26 cellular contexts compared by ENCODE assay signal in the genomic region with DNA sequence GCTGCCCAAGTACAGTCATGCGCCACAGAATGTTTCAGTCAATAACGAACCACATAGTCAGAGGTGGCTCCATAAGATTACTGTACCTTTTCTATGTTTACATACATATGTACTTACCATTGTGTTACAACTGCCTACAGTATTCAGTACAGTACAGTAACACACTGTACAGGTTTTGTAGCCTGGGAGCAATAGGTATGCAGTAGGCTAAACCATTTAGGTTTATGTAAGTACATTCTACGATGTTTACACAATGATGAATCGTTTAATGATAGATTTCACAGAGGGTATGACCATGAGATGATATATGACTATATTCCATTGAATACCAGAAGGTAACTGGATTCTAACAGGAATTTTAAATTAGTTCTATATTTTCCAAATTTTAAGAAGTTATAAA. TPM values are rescaled to one million over a fixed set of nuclear protein-coding genes. Genes with fewer than 3 reads are reported as not detected.
DNase-seq lines count a peak whose midpoint lies in the region; ATAC-seq, FAIRE-seq and TF ChIP-seq lines count a peak whose summit lies in the region.
"Had no signal": no experiment of that assay in that cellular context is flagged by ENCODE, and none has a peak within 500 bp of the region (broad histone marks: within the 10 kb centered on the region; RNA-seq: fewer than 3 reads in every experiment).

No MANE protein-coding gene starts in this region.

- no peak overlapping the region for H3K4ac ChIP-seq in mesendoderm (ENCODE audit: low read depth, low read length)

- peaks cover 7% of the 10 kb centered on the region for H3K36me3 ChIP-seq in mesendoderm (ENCODE audit: control insufficient read depth, insufficient read depth, low read length)
- H3K36me3 ChIP-seq in breast epithelium, result no peaks in the 10 kb centered on the region

- no CpG with 5 or more reads among the region's 4 CpGs for WGBS in mesendoderm (ENCODE audit: extremely low coverage, insufficient coverage, low lambda C conversion rate)

- no peak overlapping the region for H3K23ac ChIP-seq in mesendoderm (ENCODE audit: low read length)

- H4K8ac ChIP-seq in mesendoderm (ENCODE audit: low read depth, low read length), result no peak overlapping the region

- no peak overlapping the region for H2BK5ac ChIP-seq in mesendoderm (ENCODE audit: low read length)

- H2BK120ac ChIP-seq in mesendoderm (ENCODE audit: low read depth, low read length), result no peak overlapping the region

- H2AK5ac ChIP-seq in mesendoderm (ENCODE audit: low read length), result no peak overlapping the region

- H3K79me1 ChIP-seq in mesendoderm (ENCODE audit: low read length), result peaks cover 5% of the 10 kb centered on the region

- no peak overlapping the region for H3K56ac ChIP-seq in mesendoderm (ENCODE audit: low read length)

- no peak overlapping the region for H4K5ac ChIP-seq in mesendoderm (ENCODE audit: low read length)

- DNase-seq in DMS53 treated with DMSO at 0.1 percent for 48 hours (lab: John Stamatoyannopoulos, UW; ENCODE audit: unreplicated experiment) (peak; percentile 52), LNCaP clone FGC (ENCODE audit: low read depth) (peak; percentile 54), left colon (no peak), mesendoderm (no peak), cerebellum (ENCODE audit: low spot score) (no peak), breast epithelium (ENCODE audit: low spot score in 2 of 2) (no peak)
- DNase-seq: AML-193; CD4-positive, alpha-beta T cell; DMS79; EL; GDM1; HCEC 1CT; NCI-H1092 treated with DMSO at 0.1 percent for 48 hours; NCI-H1436; NCI-H187 treated with DMSO at 0.1 percent for 48 hours; NCI-H2107; NCI-H446 treated with DMSO at 0.1 percent for 48 hours; NCI-H526; RPMI8226; SHP77 treated with DMSO at 0.1 percent for 48 hours had no signal

- H3K9ac ChIP-seq in mesendoderm (ENCODE audit: low read length), result no peak overlapping the region
- H3K9ac ChIP-seq: BLaER1 treated with 17β-estradiol and CSF1 and Interleukin-3, amounts not matched to agents 10 nM and 100 nM had no signal

- no peaks in the 10 kb centered on the region for H3K9me3 ChIP-seq in breast epithelium
- H3K9me3 ChIP-seq: A549; BLaER1 treated with 17β-estradiol and CSF1 and Interleukin-3, amounts not matched to agents 10 nM and 100 nM had no signal

- peaks cover 4% of the 10 kb centered on the region for H3K79me2 ChIP-seq in mesendoderm (ENCODE audit: control insufficient read depth, insufficient read depth, low read length)

- no peak for TF ChIP-seq CTCF in LNCaP clone FGC (IDR thresholded peaks at IDR 0.05; ENCODE audit: control insufficient read depth, extremely low read depth, insufficient read depth)
- TF ChIP-seq CTCF in breast epithelium (IDR thresholded peaks at IDR 0.05), result no peak

- no peak overlapping the region for H2BK15ac ChIP-seq in mesendoderm (replicated peaks; ENCODE audit: low read depth)

- no peak overlapping the region for H3K4me2 ChIP-seq in mesendoderm (ENCODE audit: low read length)
- H3K4me2 ChIP-seq: A549; BLaER1 treated with 17β-estradiol and CSF1 and Interleukin-3, amounts not matched to agents 10 nM and 100 nM had no signal

- no peak for TF ChIP-seq POLR2A in breast epithelium (IDR thresholded peaks at IDR 0.05)

- H3K27ac ChIP-seq in mesendoderm (ENCODE audit: low read depth, low read length) (no peak overlapping the region), breast epithelium (no peak overlapping the region)
- H3K27ac ChIP-seq: A549; BLaER1 treated with 17β-estradiol and CSF1 and Interleukin-3, amounts not matched to agents 10 nM and 100 nM; HL-60 had no signal

- peak; percentile 9 for FAIRE-seq in TTC549 (lab: Jason Lieb, UNC)
- FAIRE-seq: A549, GM12878, H1 had no signal

- H3K27me3 ChIP-seq in mesendoderm (ENCODE audit: insufficient read depth, low read length, poor library complexity) (no peaks in the 10 kb centered on the region), breast epithelium (no peaks in the 10 kb centered on the region)
- H3K27me3 ChIP-seq: BLaER1 treated with 17β-estradiol and CSF1 and Interleukin-3, amounts not matched to agents 10 nM and 100 nM had no signal

- H3K4me1 ChIP-seq in mesendoderm (ENCODE audit: control insufficient read depth, low read depth, low read length) (no peaks in the 10 kb centered on the region), breast epithelium (no peaks in the 10 kb centered on the region)
- H3K4me1 ChIP-seq: A549 had no signal

- H3K18ac ChIP-seq in mesendoderm (ENCODE audit: low read length), result no peak overlapping the region

- intact Hi-C loops in left colon (cut with DNase I, micrococcal nuclease), result no loop called here
- intact Hi-C loops in breast epithelium (cut with DNase I; ENCODE audit: low total_unique reads), result no loop called here

- peak; percentile 54 for ATAC-seq in left colon
- ATAC-seq: A549, GM12878 had no signal

- H3K4me3 ChIP-seq in LNCaP clone FGC (ENCODE audit: low read depth, low read length) (no peak overlapping the region), mesendoderm (ENCODE audit: low read length) (no peak overlapping the region), breast epithelium (no peak overlapping the region)
- H3K4me3 ChIP-seq: A549; BLaER1 treated with 17β-estradiol and CSF1 and Interleukin-3, amounts not matched to agents 10 nM and 100 nM; GM12878 had no signal

RNA-seq across cellular contexts. Expression of a gene that starts 10.5 kb away (rescaled TPM):
- total RNA-seq in left colon (10 to 100 TPM; 52.4 to 61.7 TPM), cerebellum (215 TPM), breast epithelium (100 to 1,000 TPM; 107 to 156 (median 155) TPM)
- polyA plus RNA-seq in mesendoderm (2013, experiment 1 of 2), result 43.1 TPM
- polyA plus RNA-seq in mesendoderm (2013, experiment 2 of 2), result 42.0 TPM

RNA-seq across cellular contexts. Expression of a gene that starts 10.9 kb away (rescaled TPM):
- total RNA-seq in left colon, result 10 to 100 TPM; 67.2 to 84.3 TPM
- polyA plus RNA-seq in mesendoderm (2013, experiment 1 of 2), result 107 TPM
- polyA plus RNA-seq in mesendoderm (2013, experiment 2 of 2), result 109 TPM
- total RNA-seq in cerebellum, result 55.4 TPM
- total RNA-seq in breast epithelium, result 100 to 1,000 TPM; 143 to 195 (median 168) TPM

Comparison
In these comparisons a context has a peak if more than half of its experiments do, and no peak if none do; other contexts are left out.
1. DNase-seq: peak in DMS53 treated with DMSO at 0.1 percent for 48 hours (single experiment) and LNCaP clone FGC (single experiment); none in left colon (0 of 2), mesendoderm (single experiment), cerebellum (single experiment) and breast epithelium (0 of 2).